In genomic region chr21:23809573-23809972, GRCh38 we compare ENCODE assay signal across 1 cellular context.
TF ChIP-seq lines count a peak whose summit lies in the region.

No MANE protein-coding gene starts in this region.

TF ChIP-seq in K562, 482 proteins besides CTCF, POLR2A, EP300 and RAD21 (continued from another document):
- TF ChIP-seq TAF15 (IDR thresholded peaks at IDR 0.05; ENCODE audit: low read depth, low read length) (no peak), ARNT (IDR thresholded peaks at IDR 0.05) (no peak)
